Comparison of ENCODE assay signal across 1 cellular context in genomic region chr6:111260570-111261298, GRCh38.
TF ChIP-seq lines count a peak whose summit lies in the region.

No MANE protein-coding gene starts in this region.

TF ChIP-seq in K562, 482 proteins besides CTCF, POLR2A, EP300 and RAD21 (continued from another document):
- TF ChIP-seq, protein P1, sequence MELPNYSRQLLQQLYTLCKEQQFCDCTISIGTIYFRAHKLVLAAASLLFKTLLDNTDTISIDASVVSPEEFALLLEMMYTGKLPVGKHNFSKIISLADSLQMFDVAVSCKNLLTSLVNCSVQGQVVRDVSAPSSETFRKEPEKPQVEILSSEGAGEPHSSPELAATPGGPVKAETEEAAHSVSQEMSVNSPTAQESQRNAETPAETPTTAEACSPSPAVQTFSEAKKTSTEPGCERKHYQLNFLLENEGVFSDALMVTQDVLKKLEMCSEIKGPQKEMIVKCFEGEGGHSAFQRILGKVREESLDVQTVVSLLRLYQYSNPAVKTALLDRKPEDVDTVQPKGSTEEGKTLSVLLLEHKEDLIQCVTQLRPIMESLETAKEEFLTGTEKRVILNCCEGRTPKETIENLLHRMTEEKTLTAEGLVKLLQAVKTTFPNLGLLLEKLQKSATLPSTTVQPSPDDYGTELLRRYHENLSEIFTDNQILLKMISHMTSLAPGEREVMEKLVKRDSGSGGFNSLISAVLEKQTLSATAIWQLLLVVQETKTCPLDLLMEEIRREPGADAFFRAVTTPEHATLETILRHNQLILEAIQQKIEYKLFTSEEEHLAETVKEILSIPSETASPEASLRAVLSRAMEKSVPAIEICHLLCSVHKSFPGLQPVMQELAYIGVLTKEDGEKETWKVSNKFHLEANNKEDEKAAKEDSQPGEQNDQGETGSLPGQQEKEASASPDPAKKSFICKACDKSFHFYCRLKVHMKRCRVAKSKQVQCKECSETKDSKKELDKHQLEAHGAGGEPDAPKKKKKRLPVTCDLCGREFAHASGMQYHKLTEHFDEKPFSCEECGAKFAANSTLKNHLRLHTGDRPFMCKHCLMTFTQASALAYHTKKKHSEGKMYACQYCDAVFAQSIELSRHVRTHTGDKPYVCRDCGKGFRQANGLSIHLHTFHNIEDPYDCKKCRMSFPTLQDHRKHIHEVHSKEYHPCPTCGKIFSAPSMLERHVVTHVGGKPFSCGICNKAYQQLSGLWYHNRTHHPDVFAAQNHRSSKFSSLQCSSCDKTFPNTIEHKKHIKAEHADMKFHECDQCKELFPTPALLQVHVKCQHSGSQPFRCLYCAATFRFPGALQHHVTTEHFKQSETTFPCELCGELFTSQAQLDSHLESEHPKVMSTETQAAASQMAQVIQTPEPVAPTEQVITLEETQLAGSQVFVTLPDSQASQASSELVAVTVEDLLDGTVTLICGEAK (IDR thresholded peaks at IDR 0.05) = peak; percentile 88
- TF ChIP-seq, protein P1 (CRISPR knock-in tag; IDR thresholded peaks at IDR 0.05) = peak; percentile 81
- TF ChIP-seq, protein P2, sequence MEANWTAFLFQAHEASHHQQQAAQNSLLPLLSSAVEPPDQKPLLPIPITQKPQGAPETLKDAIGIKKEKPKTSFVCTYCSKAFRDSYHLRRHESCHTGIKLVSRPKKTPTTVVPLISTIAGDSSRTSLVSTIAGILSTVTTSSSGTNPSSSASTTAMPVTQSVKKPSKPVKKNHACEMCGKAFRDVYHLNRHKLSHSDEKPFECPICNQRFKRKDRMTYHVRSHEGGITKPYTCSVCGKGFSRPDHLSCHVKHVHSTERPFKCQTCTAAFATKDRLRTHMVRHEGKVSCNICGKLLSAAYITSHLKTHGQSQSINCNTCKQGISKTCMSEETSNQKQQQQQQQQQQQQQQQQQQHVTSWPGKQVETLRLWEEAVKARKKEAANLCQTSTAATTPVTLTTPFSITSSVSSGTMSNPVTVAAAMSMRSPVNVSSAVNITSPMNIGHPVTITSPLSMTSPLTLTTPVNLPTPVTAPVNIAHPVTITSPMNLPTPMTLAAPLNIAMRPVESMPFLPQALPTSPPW (CRISPR knock-in tag; IDR thresholded peaks at IDR 0.05) = 0 out of 2 replicates have a peak, but pooled peaks have one; percentile 38
- TF ChIP-seq ZNF280A (IDR thresholded peaks at IDR 0.05; ENCODE audit: low read depth, partially characterized antibody) (no peak), ZKSCAN8 (CRISPR knock-in tag; IDR thresholded peaks at IDR 0.05) (no peak), PML (IDR thresholded peaks at IDR 0.05; ENCODE audit: low read length) (no peak), BRCA1 (IDR thresholded peaks at IDR 0.05) (no peak), BRCA1 (CRISPR knock-in tag; IDR thresholded peaks at IDR 0.05) (no peak), ZNF436 (CRISPR knock-in tag; IDR thresholded peaks at IDR 0.05) (no peak), XRCC5 (IDR thresholded peaks at IDR 0.05; ENCODE audit: low read depth, low read length) (no peak), KDM1A (IDR thresholded peaks at IDR 0.05) (peak; percentile 37 to 45; a peak in 2 of 4 replicates), MIER1 (IDR thresholded peaks at IDR 0.05; ENCODE audit: low read depth) (no peak)
